Comparison of ENCODE assay signal across 1 cellular context in the genomic region with DNA sequence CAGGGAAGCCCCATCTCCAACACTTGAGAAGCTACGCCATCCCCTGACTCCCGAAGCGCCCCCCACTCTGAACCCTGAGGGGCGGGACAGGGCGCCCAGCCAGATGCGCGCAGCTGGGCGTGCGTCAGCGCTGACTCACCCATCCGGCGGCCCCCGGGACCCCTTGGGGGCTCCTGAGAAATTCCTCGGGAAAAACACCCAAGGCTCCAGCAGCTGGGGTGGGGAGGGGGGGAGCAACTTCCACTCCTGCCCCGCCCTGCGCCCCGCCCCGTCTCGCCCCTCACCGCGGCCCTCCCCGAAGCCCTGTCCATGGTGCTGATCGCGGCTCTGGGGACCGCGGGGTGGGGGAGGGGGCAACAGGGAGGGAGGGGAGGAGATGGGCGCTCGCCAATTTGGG.
A peak's percentile ranks its signal among the peaks of the same experiment; 100 is the strongest.
TF ChIP-seq lines count a peak whose summit lies in the region.

No MANE protein-coding gene starts in this region.

TF ChIP-seq in WTC11, 78 proteins besides CTCF, POLR2A, EP300 and RAD21 (continued from another document and continues in another):
- TF ChIP-seq, protein P1, sequence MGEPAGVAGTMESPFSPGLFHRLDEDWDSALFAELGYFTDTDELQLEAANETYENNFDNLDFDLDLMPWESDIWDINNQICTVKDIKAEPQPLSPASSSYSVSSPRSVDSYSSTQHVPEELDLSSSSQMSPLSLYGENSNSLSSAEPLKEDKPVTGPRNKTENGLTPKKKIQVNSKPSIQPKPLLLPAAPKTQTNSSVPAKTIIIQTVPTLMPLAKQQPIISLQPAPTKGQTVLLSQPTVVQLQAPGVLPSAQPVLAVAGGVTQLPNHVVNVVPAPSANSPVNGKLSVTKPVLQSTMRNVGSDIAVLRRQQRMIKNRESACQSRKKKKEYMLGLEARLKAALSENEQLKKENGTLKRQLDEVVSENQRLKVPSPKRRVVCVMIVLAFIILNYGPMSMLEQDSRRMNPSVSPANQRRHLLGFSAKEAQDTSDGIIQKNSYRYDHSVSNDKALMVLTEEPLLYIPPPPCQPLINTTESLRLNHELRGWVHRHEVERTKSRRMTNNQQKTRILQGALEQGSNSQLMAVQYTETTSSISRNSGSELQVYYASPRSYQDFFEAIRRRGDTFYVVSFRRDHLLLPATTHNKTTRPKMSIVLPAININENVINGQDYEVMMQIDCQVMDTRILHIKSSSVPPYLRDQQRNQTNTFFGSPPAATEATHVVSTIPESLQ (CRISPR knock-in tag; IDR thresholded peaks at IDR 0.05): no peak
- TF ChIP-seq RORB (CRISPR knock-in tag; IDR thresholded peaks at IDR 0.05): no peak
- no peak; the same call in 1 of the 2 replicates for TF ChIP-seq ZNF219 (CRISPR knock-in tag; IDR thresholded peaks at IDR 0.05; ENCODE audit: borderline replicate concordance)
- TF ChIP-seq, protein P2, sequence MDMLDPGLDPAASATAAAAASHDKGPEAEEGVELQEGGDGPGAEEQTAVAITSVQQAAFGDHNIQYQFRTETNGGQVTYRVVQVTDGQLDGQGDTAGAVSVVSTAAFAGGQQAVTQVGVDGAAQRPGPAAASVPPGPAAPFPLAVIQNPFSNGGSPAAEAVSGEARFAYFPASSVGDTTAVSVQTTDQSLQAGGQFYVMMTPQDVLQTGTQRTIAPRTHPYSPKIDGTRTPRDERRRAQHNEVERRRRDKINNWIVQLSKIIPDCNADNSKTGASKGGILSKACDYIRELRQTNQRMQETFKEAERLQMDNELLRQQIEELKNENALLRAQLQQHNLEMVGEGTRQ (CRISPR knock-in tag; IDR thresholded peaks at IDR 0.05): no peak
- TF ChIP-seq CREM (CRISPR knock-in tag; IDR thresholded peaks at IDR 0.05): no peak; the same call in 1 of the 2 replicates
- TF ChIP-seq PRRX2 (CRISPR knock-in tag; IDR thresholded peaks at IDR 0.05): no peak
- TF ChIP-seq JAZF1 (CRISPR knock-in tag; IDR thresholded peaks at IDR 0.05): no peak
- no peak for TF ChIP-seq GRHL2 (CRISPR knock-in tag; IDR thresholded peaks at IDR 0.05; ENCODE audit: insufficient replicate concordance, severe bottlenecking)
- TF ChIP-seq, protein P3, sequence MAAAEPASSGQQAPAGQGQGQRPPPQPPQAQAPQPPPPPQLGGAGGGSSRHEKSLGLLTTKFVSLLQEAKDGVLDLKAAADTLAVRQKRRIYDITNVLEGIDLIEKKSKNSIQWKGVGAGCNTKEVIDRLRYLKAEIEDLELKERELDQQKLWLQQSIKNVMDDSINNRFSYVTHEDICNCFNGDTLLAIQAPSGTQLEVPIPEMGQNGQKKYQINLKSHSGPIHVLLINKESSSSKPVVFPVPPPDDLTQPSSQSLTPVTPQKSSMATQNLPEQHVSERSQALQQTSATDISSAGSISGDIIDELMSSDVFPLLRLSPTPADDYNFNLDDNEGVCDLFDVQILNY (CRISPR knock-in tag; IDR thresholded peaks at IDR 0.05): no peak
- TF ChIP-seq SP1 (CRISPR knock-in tag; conservative IDR thresholded peaks at IDR 0.05): peak; percentile 56; the same call in 1 of the 2 replicates
- 0 out of 2 replicates have a peak, but pooled peaks have one; percentile 34 for TF ChIP-seq FOXK1 (CRISPR knock-in tag; IDR thresholded peaks at IDR 0.05)
- no peak for TF ChIP-seq ZNF138 (CRISPR knock-in tag; conservative IDR thresholded peaks at IDR 0.05)
- no peak for TF ChIP-seq ZNF396 (CRISPR knock-in tag; IDR thresholded peaks at IDR 0.05; ENCODE audit: borderline replicate concordance)
- TF ChIP-seq IRF2 (CRISPR knock-in tag; IDR thresholded peaks at IDR 0.05; ENCODE audit: borderline replicate concordance, low read depth): no peak
- no peak for TF ChIP-seq NFYB (CRISPR knock-in tag; conservative IDR thresholded peaks at IDR 0.05; ENCODE audit: low read depth)
- TF ChIP-seq ATF1 (CRISPR knock-in tag; IDR thresholded peaks at IDR 0.05): no peak
- no peak for TF ChIP-seq ZNF232 (CRISPR knock-in tag; IDR thresholded peaks at IDR 0.05)
- no peak for TF ChIP-seq EMX1 (CRISPR knock-in tag; IDR thresholded peaks at IDR 0.05)
- TF ChIP-seq ZNF423 (CRISPR knock-in tag; IDR thresholded peaks at IDR 0.05): no peak
- no peak for TF ChIP-seq GTF2I (CRISPR knock-in tag; conservative IDR thresholded peaks at IDR 0.05)
- no peak for TF ChIP-seq SMAD3 (CRISPR knock-in tag; IDR thresholded peaks at IDR 0.05; ENCODE audit: borderline replicate concordance)
- no peak for TF ChIP-seq OVOL2 (CRISPR knock-in tag; IDR thresholded peaks at IDR 0.05; ENCODE audit: borderline replicate concordance)
- TF ChIP-seq HMGA2 (CRISPR knock-in tag; IDR thresholded peaks at IDR 0.05): no peak
- TF ChIP-seq, protein P4, sequence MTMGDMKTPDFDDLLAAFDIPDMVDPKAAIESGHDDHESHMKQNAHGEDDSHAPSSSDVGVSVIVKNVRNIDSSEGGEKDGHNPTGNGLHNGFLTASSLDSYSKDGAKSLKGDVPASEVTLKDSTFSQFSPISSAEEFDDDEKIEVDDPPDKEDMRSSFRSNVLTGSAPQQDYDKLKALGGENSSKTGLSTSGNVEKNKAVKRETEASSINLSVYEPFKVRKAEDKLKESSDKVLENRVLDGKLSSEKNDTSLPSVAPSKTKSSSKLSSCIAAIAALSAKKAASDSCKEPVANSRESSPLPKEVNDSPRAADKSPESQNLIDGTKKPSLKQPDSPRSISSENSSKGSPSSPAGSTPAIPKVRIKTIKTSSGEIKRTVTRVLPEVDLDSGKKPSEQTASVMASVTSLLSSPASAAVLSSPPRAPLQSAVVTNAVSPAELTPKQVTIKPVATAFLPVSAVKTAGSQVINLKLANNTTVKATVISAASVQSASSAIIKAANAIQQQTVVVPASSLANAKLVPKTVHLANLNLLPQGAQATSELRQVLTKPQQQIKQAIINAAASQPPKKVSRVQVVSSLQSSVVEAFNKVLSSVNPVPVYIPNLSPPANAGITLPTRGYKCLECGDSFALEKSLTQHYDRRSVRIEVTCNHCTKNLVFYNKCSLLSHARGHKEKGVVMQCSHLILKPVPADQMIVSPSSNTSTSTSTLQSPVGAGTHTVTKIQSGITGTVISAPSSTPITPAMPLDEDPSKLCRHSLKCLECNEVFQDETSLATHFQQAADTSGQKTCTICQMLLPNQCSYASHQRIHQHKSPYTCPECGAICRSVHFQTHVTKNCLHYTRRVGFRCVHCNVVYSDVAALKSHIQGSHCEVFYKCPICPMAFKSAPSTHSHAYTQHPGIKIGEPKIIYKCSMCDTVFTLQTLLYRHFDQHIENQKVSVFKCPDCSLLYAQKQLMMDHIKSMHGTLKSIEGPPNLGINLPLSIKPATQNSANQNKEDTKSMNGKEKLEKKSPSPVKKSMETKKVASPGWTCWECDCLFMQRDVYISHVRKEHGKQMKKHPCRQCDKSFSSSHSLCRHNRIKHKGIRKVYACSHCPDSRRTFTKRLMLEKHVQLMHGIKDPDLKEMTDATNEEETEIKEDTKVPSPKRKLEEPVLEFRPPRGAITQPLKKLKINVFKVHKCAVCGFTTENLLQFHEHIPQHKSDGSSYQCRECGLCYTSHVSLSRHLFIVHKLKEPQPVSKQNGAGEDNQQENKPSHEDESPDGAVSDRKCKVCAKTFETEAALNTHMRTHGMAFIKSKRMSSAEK (CRISPR knock-in tag; IDR thresholded peaks at IDR 0.05; ENCODE audit: borderline replicate concordance): no peak
- TF ChIP-seq, protein P5, sequence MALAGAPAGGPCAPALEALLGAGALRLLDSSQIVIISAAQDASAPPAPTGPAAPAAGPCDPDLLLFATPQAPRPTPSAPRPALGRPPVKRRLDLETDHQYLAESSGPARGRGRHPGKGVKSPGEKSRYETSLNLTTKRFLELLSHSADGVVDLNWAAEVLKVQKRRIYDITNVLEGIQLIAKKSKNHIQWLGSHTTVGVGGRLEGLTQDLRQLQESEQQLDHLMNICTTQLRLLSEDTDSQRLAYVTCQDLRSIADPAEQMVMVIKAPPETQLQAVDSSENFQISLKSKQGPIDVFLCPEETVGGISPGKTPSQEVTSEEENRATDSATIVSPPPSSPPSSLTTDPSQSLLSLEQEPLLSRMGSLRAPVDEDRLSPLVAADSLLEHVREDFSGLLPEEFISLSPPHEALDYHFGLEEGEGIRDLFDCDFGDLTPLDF (CRISPR knock-in tag; IDR thresholded peaks at IDR 0.05): 0 out of 2 replicates have a peak, but pooled peaks have one; percentile 39
- peak; percentile 81 for TF ChIP-seq TEAD1 (CRISPR knock-in tag; IDR thresholded peaks at IDR 0.05)
- TF ChIP-seq, protein P6, sequence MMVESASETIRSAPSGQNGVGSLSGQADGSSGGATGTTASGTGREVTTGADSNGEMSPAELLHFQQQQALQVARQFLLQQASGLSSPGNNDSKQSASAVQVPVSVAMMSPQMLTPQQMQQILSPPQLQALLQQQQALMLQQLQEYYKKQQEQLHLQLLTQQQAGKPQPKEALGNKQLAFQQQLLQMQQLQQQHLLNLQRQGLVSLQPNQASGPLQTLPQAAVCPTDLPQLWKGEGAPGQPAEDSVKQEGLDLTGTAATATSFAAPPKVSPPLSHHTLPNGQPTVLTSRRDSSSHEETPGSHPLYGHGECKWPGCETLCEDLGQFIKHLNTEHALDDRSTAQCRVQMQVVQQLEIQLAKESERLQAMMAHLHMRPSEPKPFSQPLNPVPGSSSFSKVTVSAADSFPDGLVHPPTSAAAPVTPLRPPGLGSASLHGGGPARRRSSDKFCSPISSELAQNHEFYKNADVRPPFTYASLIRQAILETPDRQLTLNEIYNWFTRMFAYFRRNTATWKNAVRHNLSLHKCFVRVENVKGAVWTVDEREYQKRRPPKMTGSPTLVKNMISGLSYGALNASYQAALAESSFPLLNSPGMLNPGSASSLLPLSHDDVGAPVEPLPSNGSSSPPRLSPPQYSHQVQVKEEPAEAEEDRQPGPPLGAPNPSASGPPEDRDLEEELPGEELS (CRISPR knock-in tag; IDR thresholded peaks at IDR 0.05): no peak
- TF ChIP-seq NFE2L1 (CRISPR knock-in tag; IDR thresholded peaks at IDR 0.05): no peak
- TF ChIP-seq SOX15 (CRISPR knock-in tag; IDR thresholded peaks at IDR 0.05): no peak
- TF ChIP-seq NR1H2 (CRISPR knock-in tag; IDR thresholded peaks at IDR 0.05): no peak
- TF ChIP-seq TCF7 (CRISPR knock-in tag; IDR thresholded peaks at IDR 0.05; ENCODE audit: low read depth): no peak
- TF ChIP-seq, protein P7, sequence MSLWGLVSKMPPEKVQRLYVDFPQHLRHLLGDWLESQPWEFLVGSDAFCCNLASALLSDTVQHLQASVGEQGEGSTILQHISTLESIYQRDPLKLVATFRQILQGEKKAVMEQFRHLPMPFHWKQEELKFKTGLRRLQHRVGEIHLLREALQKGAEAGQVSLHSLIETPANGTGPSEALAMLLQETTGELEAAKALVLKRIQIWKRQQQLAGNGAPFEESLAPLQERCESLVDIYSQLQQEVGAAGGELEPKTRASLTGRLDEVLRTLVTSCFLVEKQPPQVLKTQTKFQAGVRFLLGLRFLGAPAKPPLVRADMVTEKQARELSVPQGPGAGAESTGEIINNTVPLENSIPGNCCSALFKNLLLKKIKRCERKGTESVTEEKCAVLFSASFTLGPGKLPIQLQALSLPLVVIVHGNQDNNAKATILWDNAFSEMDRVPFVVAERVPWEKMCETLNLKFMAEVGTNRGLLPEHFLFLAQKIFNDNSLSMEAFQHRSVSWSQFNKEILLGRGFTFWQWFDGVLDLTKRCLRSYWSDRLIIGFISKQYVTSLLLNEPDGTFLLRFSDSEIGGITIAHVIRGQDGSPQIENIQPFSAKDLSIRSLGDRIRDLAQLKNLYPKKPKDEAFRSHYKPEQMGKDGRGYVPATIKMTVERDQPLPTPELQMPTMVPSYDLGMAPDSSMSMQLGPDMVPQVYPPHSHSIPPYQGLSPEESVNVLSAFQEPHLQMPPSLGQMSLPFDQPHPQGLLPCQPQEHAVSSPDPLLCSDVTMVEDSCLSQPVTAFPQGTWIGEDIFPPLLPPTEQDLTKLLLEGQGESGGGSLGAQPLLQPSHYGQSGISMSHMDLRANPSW (CRISPR knock-in tag; conservative IDR thresholded peaks at IDR 0.05; ENCODE audit: low read depth): no peak
- TF ChIP-seq, protein P8, sequence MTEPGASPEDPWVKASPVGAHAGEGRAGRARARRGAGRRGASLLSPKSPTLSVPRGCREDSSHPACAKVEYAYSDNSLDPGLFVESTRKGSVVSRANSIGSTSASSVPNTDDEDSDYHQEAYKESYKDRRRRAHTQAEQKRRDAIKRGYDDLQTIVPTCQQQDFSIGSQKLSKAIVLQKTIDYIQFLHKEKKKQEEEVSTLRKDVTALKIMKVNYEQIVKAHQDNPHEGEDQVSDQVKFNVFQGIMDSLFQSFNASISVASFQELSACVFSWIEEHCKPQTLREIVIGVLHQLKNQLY (CRISPR knock-in tag; IDR thresholded peaks at IDR 0.05): no peak; the same call in 1 of the 2 replicates
- TF ChIP-seq, protein P9, sequence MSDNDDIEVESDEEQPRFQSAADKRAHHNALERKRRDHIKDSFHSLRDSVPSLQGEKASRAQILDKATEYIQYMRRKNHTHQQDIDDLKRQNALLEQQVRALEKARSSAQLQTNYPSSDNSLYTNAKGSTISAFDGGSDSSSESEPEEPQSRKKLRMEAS (CRISPR knock-in tag; IDR thresholded peaks at IDR 0.05): peak; percentile 37; the same call in 1 of the 2 replicates
- TF ChIP-seq, protein P10, sequence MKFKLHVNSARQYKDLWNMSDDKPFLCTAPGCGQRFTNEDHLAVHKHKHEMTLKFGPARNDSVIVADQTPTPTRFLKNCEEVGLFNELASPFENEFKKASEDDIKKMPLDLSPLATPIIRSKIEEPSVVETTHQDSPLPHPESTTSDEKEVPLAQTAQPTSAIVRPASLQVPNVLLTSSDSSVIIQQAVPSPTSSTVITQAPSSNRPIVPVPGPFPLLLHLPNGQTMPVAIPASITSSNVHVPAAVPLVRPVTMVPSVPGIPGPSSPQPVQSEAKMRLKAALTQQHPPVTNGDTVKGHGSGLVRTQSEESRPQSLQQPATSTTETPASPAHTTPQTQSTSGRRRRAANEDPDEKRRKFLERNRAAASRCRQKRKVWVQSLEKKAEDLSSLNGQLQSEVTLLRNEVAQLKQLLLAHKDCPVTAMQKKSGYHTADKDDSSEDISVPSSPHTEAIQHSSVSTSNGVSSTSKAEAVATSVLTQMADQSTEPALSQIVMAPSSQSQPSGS (CRISPR knock-in tag; IDR thresholded peaks at IDR 0.05; ENCODE audit: borderline replicate concordance, low read depth): no peak
- TF ChIP-seq TP53 (CRISPR knock-in tag; IDR thresholded peaks at IDR 0.05): no peak
- TF ChIP-seq, protein P11, sequence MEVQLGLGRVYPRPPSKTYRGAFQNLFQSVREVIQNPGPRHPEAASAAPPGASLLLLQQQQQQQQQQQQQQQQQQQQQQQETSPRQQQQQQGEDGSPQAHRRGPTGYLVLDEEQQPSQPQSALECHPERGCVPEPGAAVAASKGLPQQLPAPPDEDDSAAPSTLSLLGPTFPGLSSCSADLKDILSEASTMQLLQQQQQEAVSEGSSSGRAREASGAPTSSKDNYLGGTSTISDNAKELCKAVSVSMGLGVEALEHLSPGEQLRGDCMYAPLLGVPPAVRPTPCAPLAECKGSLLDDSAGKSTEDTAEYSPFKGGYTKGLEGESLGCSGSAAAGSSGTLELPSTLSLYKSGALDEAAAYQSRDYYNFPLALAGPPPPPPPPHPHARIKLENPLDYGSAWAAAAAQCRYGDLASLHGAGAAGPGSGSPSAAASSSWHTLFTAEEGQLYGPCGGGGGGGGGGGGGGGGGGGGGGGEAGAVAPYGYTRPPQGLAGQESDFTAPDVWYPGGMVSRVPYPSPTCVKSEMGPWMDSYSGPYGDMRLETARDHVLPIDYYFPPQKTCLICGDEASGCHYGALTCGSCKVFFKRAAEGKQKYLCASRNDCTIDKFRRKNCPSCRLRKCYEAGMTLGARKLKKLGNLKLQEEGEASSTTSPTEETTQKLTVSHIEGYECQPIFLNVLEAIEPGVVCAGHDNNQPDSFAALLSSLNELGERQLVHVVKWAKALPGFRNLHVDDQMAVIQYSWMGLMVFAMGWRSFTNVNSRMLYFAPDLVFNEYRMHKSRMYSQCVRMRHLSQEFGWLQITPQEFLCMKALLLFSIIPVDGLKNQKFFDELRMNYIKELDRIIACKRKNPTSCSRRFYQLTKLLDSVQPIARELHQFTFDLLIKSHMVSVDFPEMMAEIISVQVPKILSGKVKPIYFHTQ (CRISPR knock-in tag; IDR thresholded peaks at IDR 0.05): no peak
- TF ChIP-seq NR2C2 (CRISPR knock-in tag; IDR thresholded peaks at IDR 0.05): no peak
